Comparison of ENCODE assay signal across 9 cellular contexts in the genomic region with DNA sequence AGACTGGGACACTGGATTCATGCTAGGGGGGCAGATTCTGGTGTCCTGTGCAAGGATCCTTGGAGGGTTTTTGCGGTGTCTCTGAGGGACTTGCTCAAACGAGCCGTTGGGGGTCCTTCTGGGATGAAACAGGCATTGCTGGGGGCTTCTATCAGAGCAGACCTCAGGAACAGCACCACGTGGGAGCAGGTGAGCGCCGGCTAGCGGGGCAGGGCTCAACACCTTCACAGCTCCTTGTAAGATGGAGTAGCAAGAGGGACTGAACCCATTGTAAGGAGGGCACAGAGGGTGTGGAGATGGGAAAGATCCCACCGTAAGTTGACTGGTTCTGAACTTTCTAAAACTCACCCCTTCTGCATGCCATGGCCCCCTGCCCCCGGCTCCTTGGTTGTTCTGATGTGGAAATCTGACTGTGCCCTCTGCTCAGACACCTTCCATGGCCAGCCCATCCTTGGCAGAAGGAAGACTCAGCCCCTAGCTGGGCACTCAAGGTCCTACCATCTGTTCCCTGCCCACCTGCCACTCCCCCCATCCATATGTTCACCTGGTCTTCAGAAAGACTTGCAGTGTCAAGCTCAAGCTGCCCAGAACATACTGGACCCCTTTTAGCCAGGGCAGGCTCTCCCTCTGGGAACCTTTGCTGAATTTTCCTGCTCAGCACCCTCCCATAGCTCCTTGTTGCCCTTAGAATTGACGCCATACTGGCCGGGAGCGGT. TPM values are rescaled to one million over a fixed set of nuclear protein-coding genes. Genes with fewer than 3 reads are reported as not detected.
DNase-seq lines count a peak whose midpoint lies in the region; ATAC-seq and TF ChIP-seq lines count a peak whose summit lies in the region.
"Had no signal": no experiment of that assay in that cellular context is flagged by ENCODE, and none has a peak within 500 bp of the region (broad histone marks: within the 10 kb centered on the region; RNA-seq: fewer than 3 reads in every experiment).

No MANE protein-coding gene starts in this region.

- no peaks in the 10 kb centered on the region for H3K9me3 ChIP-seq in naive thymus-derived CD4-positive, alpha-beta T cell (ENCODE audit: control insufficient read depth in 2 of 3, low read length in 3 of 3)
- H3K9me3 ChIP-seq: mucosa of descending colon had no signal

- no peak for DNase-seq in AG10803 (ENCODE audit: low read depth)
- no peak for DNase-seq in Jurkat, Clone E6-1 (ENCODE audit: low read depth, low spot score)
- DNase-seq in central memory CD8-positive, alpha-beta T cell (ENCODE audit: low spot score in 2 of 2) = no peak
- DNase-seq in naive thymus-derived CD4-positive, alpha-beta T cell = no peak
- DNase-seq in NCI-H1105 (lab: John Stamatoyannopoulos, UW) = no peak
- DNase-seq in left colon = no peak

- H3K27me3 Mint-ChIP-seq in central memory CD8-positive, alpha-beta T cell = no peaks in the 10 kb centered on the region
- peaks cover 0 to 19% (median 0%) of the 10 kb centered on the region in 5 donors for H3K27me3 Mint-ChIP-seq in naive thymus-derived CD4-positive, alpha-beta T cell

- ATAC-seq in central memory CD8-positive, alpha-beta T cell (replicated peaks; ENCODE audit: extremely low read depth, poor library complexity, severe bottlenecking) = no peak
- ATAC-seq in naive thymus-derived CD4-positive, alpha-beta T cell = no peak
- ATAC-seq in GM19397 (IDR thresholded peaks at IDR 0.05; ENCODE audit: unreplicated experiment) = no peak
- ATAC-seq in HG02884 (IDR thresholded peaks at IDR 0.05; ENCODE audit: unreplicated experiment) = no peak
- no peak for ATAC-seq in left colon
- ATAC-seq: mucosa of descending colon had no signal

- peaks cover 11% of the 10 kb centered on the region for H3K36me3 Mint-ChIP-seq in central memory CD8-positive, alpha-beta T cell (ENCODE audit: insufficient read depth)
- no peaks in the 10 kb centered on the region for H3K36me3 Mint-ChIP-seq in naive thymus-derived CD4-positive, alpha-beta T cell

- H3K27ac Mint-ChIP-seq in central memory CD8-positive, alpha-beta T cell (ENCODE audit: low read depth) = no peak overlapping the region
- peak overlapping the region in 6 of 9 donors; percentile 10 to 95 (median 67) for H3K27ac Mint-ChIP-seq in naive thymus-derived CD4-positive, alpha-beta T cell

- no peaks in the 10 kb centered on the region for H3K36me3 ChIP-seq in naive thymus-derived CD4-positive, alpha-beta T cell (ENCODE audit: control insufficient read depth in 2 of 3, insufficient read depth in 3 of 3, low read length in 3 of 3)

- POLR2A ChIA-PET in naive thymus-derived CD4-positive, alpha-beta T cell (lab: Charles Lee) = interaction anchor here (0.6 to 1.7 kb wide), 5 partner anchors 40 to 83 kb away, joined by 3 to 7 read pairs (median 4); a partner anchor contains a TSS

- no peaks in the 10 kb centered on the region for H3K27me3 ChIP-seq in naive thymus-derived CD4-positive, alpha-beta T cell (ENCODE audit: control insufficient read depth in 2 of 2, insufficient read depth in 2 of 2, low read length in 2 of 2)

- peak overlapping the region; percentile 77 for H3K27ac ChIP-seq in naive thymus-derived CD4-positive, alpha-beta T cell (ENCODE audit: low read depth, low read length)

- TF ChIP-seq CTCF in AG10803 (conservative IDR thresholded peaks at IDR 0.05; ENCODE audit: low read length) = no peak

- intact Hi-C loops in naive thymus-derived CD4-positive, alpha-beta T cell (cut with micrococcal nuclease) = loop anchor here in 1 of 2 donors (10.0 kb wide), 1 partner anchor 383 kb away; a partner anchor contains a TSS
- intact Hi-C loops in left colon (cut with DNase I, micrococcal nuclease) = no loop called here

- peaks cover 6 to 17% of the 10 kb centered on the region in 2 donors for H3K4me1 ChIP-seq in naive thymus-derived CD4-positive, alpha-beta T cell (ENCODE audit: control insufficient read depth in 2 of 2, insufficient read depth in 2 of 2, low read length in 2 of 2)

- H3K9me3 Mint-ChIP-seq in central memory CD8-positive, alpha-beta T cell = no peaks in the 10 kb centered on the region
- H3K9me3 Mint-ChIP-seq in naive thymus-derived CD4-positive, alpha-beta T cell = peaks cover 0 to 2% (median 0%) of the 10 kb centered on the region in 11 donors

- H3K4me1 Mint-ChIP-seq in central memory CD8-positive, alpha-beta T cell = peaks cover 31% of the 10 kb centered on the region
- peaks cover 13 to 32% (median 26%) of the 10 kb centered on the region in 7 donors for H3K4me1 Mint-ChIP-seq in naive thymus-derived CD4-positive, alpha-beta T cell

- peak overlapping the region; percentile 85 for H3K4me3 ChIP-seq in AG10803 (ENCODE audit: low read length)
- H3K4me3 ChIP-seq in Jurkat, Clone E6-1 (ENCODE audit: low read length) = peak overlapping the region; percentile 66
- no peak overlapping the region for H3K4me3 ChIP-seq in naive thymus-derived CD4-positive, alpha-beta T cell (ENCODE audit: low read length)
- H3K4me3 ChIP-seq: mucosa of descending colon had no signal

- CTCF ChIA-PET in naive thymus-derived CD4-positive, alpha-beta T cell (lab: Charles Lee) = no interaction called here

- peak overlapping the region; percentile 91 for H3K4me3 Mint-ChIP-seq in central memory CD8-positive, alpha-beta T cell
- H3K4me3 Mint-ChIP-seq in naive thymus-derived CD4-positive, alpha-beta T cell = peak overlapping the region; percentile 85 to 100 (median 96)

RNA-seq across cellular contexts. Expression of a gene that starts 1.2 kb away (rescaled TPM):
- polyA plus RNA-seq in Jurkat, Clone E6-1 (2012; ENCODE audit: insufficient read depth, insufficient read length) = 4.0 TPM
- total RNA-seq in naive thymus-derived CD4-positive, alpha-beta T cell = 10 to 100 TPM in 4 of 5 experiments, 1 to 10 TPM in 1; 3.1 to 15.1 (median 11.0) TPM
- 1 to 10 TPM; 5.0 to 8.2 TPM for polyA plus RNA-seq in naive thymus-derived CD4-positive, alpha-beta T cell
- total RNA-seq in left colon = 1 to 10 TPM; 4.8 to 7.1 TPM

RNA-seq across cellular contexts. Expression of a gene that starts 10.8 kb away (rescaled TPM):
- not detected for polyA plus RNA-seq in Jurkat, Clone E6-1 (2012; ENCODE audit: insufficient read depth, insufficient read length)
- not detected for total RNA-seq in naive thymus-derived CD4-positive, alpha-beta T cell
- polyA plus RNA-seq in naive thymus-derived CD4-positive, alpha-beta T cell = not detected
- total RNA-seq in left colon = not detected
- total RNA-seq: mucosa of descending colon had no signal

RNA-seq across cellular contexts. Expression of a gene that starts 23.1 kb away (rescaled TPM):
- polyA plus RNA-seq in Jurkat, Clone E6-1 (2012; ENCODE audit: insufficient read depth, insufficient read length) = not detected
- total RNA-seq in naive thymus-derived CD4-positive, alpha-beta T cell = not detected
- polyA plus RNA-seq in naive thymus-derived CD4-positive, alpha-beta T cell = not detected
- under 1 TPM in 1 of 2 donors, not detected in 1; 0.18 TPM for total RNA-seq in left colon

RNA-seq across cellular contexts. Expression of a gene that starts 39.9 kb away (rescaled TPM):
- 55.0 TPM for polyA plus RNA-seq in Jurkat, Clone E6-1 (2012; ENCODE audit: insufficient read depth, insufficient read length)
- 10 to 100 TPM; 53.3 to 83.3 (median 74.1) TPM for total RNA-seq in naive thymus-derived CD4-positive, alpha-beta T cell
- polyA plus RNA-seq in naive thymus-derived CD4-positive, alpha-beta T cell = 10 to 100 TPM; 67.0 to 77.1 TPM
- total RNA-seq in left colon = 100 to 1,000 TPM in 1 of 2 donors, 10 to 100 TPM in 1; 89.8 to 100 TPM

RNA-seq across cellular contexts. Expression of a gene that starts 51.7 kb away (rescaled TPM):
- polyA plus RNA-seq in Jurkat, Clone E6-1 (2012; ENCODE audit: insufficient read depth, insufficient read length) = 78.9 TPM
- total RNA-seq in naive thymus-derived CD4-positive, alpha-beta T cell = 10 to 100 TPM; 19.5 to 45.1 (median 33.3) TPM
- 10 to 100 TPM; 26.8 to 31.3 TPM for polyA plus RNA-seq in naive thymus-derived CD4-positive, alpha-beta T cell
- 10 to 100 TPM; 54.4 to 60.7 TPM for total RNA-seq in left colon
